8 cellular contexts compared by ENCODE assay signal in genomic region chr18:36067118-36067957, GRCh38. TPM values are rescaled to one million over a fixed set of nuclear protein-coding genes. Genes with fewer than 3 reads are reported as not detected.
A peak's percentile ranks its signal among the peaks of the same experiment; 100 is the strongest.
DNase-seq lines count a peak whose midpoint lies in the region; ATAC-seq and TF ChIP-seq lines count a peak whose summit lies in the region.

RPRD1A (minus strand) TSS chr18:36067559; CDS start chr18:36067404, 155 bp downstream.

- CTCF ChIA-PET in SK-N-SH (lab: Yijun Ruan, JAX), result interaction anchor here (0.8 to 2.2 kb wide), 5 partner anchors 10 to 51 kb away, joined by 3 to 5 read pairs (median 4); no protein-coding TSS in a partner anchor

- POLR2A ChIA-PET in SK-N-SH (lab: Yijun Ruan, JAX), result interaction anchor here (0.7 to 0.8 kb wide), 3 partner anchors 61 to 66 kb away, joined by 3 read pairs; partner anchors contain the start of gene ELP2

- TF ChIP-seq CTCF in SK-N-SH (IDR thresholded peaks at IDR 0.05) (no peak), suprapubic skin (IDR thresholded peaks at IDR 0.05) (no peak)

- no peak for TF ChIP-seq EP300 in SK-N-SH (IDR thresholded peaks at IDR 0.05; ENCODE audit: borderline replicate concordance in 1 of 2, low read depth in 1 of 2, low read length in 1 of 2)
- no peak for TF ChIP-seq EP300 in suprapubic skin (IDR thresholded peaks at IDR 0.05)

- H3K4me2 ChIP-seq in SK-N-SH, result peak within 1 kb of the TSS; percentile 78

- H2AFZ ChIP-seq in SK-N-SH (ENCODE audit: low read depth), result peak within 1 kb of the TSS; percentile 95

- TF ChIP-seq POLR2A in suprapubic skin (IDR thresholded peaks at IDR 0.05), result peak in 1 of 2 donors; percentile 56

- H3K27ac ChIP-seq in SK-N-SH (ENCODE audit: low read depth in 2 of 2, low read length in 1 of 2) (peak within 1 kb of the TSS; percentile 89 to 90), suprapubic skin (peak within 1 kb of the TSS; percentile 96)

- H3K4me3 ChIP-seq in SK-N-SH (ENCODE audit: low read depth in 2 of 2, low read length in 1 of 2) (peak within 1 kb of the TSS; percentile 80 to 84), suprapubic skin (peak within 1 kb of the TSS; percentile 97)

- peak; percentile 78 for DNase-seq in GM04504 (ENCODE audit: low read depth)
- DNase-seq in NCI-H1048 (lab: John Stamatoyannopoulos, UW), result peak; percentile 84
- peak; percentile 99 for DNase-seq in SK-N-SH
- peak; percentile 98 for DNase-seq in activated naive CD4-positive, alpha-beta T cell treated with anti-CD3 and anti-CD28 coated beads, Interleukin-2, amount 50 U/mL, for 16 hours
- DNase-seq in germinal center (ENCODE audit: low spot score), result peak; percentile 97
- DNase-seq in nucleus accumbens (lab: John Stamatoyannopoulos, UW), result peak; percentile 68 to 99 (median 94)
- peak; percentile 99 for DNase-seq in suprapubic skin (ENCODE audit: low spot score in 2 of 2)

- no peak for TF ChIP-seq RAD21 in SK-N-SH (IDR thresholded peaks at IDR 0.05; ENCODE audit: low read length)

- peak; percentile 93 for ATAC-seq in HG02571 (IDR thresholded peaks at IDR 0.05; ENCODE audit: unreplicated experiment)

- H3K27me3 ChIP-seq in SK-N-SH (ENCODE audit: insufficient read depth) (no peaks in the 10 kb centered on the region), suprapubic skin (peaks cover 3% of the 10 kb centered on the region)

- no peaks in the 10 kb centered on the region for H3K9me3 ChIP-seq in SK-N-SH
- H3K9me3 ChIP-seq in suprapubic skin, result no peaks in the 10 kb centered on the region

- H4K20me1 ChIP-seq in SK-N-SH (ENCODE audit: insufficient read depth), result peaks cover 28% of the 10 kb centered on the region

- H3F3A ChIP-seq in SK-N-SH (replicated peaks; ENCODE audit: insufficient read depth), result peaks cover 7% of the 10 kb centered on the region

- H3K4me1 ChIP-seq in SK-N-SH (ENCODE audit: control insufficient read depth in 1 of 2, insufficient read depth in 2 of 2, low read depth in 1 of 2, low read length in 1 of 2) (peaks cover 0 to 11% of the 10 kb centered on the region in 2 experiments; a peak in 2 of 4 replicates), suprapubic skin (peaks cover 20% of the 10 kb centered on the region)

- no peaks in the 10 kb centered on the region for H3K36me3 ChIP-seq in SK-N-SH (replicated peaks in 1 of 2; ENCODE audit: control insufficient read depth in 1 of 2, insufficient read depth in 2 of 2, low read length in 1 of 2)
- peaks cover 7% of the 10 kb centered on the region for H3K36me3 ChIP-seq in suprapubic skin

- WGBS in SK-N-SH (ENCODE audit: low lambda C conversion rate), result 2% methylated on average over 24 of the region's 64 CpGs
- WGBS in suprapubic skin, result 1% methylated on average over 30 of the region's 64 CpGs

- peak within 1 kb of the TSS; percentile 94 for H3K9ac ChIP-seq in SK-N-SH

- peaks cover 50% of the 10 kb centered on the region for H3K79me2 ChIP-seq in SK-N-SH (ENCODE audit: insufficient read depth)

- H3K9me2 ChIP-seq in SK-N-SH, result no peaks in the 10 kb centered on the region; the same call in 1 of the 2 replicates

TF ChIP-seq in SK-N-SH, 30 proteins besides CTCF, POLR2A, EP300 and RAD21:
- TF ChIP-seq SIN3A (IDR thresholded peaks at IDR 0.05; ENCODE audit: borderline replicate concordance, low read depth, low read length), result peak; percentile 32; the same call in 1 of the 2 replicates
- TF ChIP-seq TAF1 (IDR thresholded peaks at IDR 0.05; ENCODE audit: borderline replicate concordance, low read depth, low read length), result 0 out of 2 replicates have a peak, but pooled peaks have one; percentile 45
- TF ChIP-seq MXI1 (IDR thresholded peaks at IDR 0.05; ENCODE audit: low read depth, low read length), result peak; percentile 80
- no peak for TF ChIP-seq PBX3 (IDR thresholded peaks at IDR 0.05)
- peak; percentile 83 for TF ChIP-seq CHD2 (IDR thresholded peaks at IDR 0.05; ENCODE audit: low read length, partially characterized antibody)
- TF ChIP-seq GABPA (IDR thresholded peaks at IDR 0.05; ENCODE audit: low read depth), result peak; percentile 77
- no peak for TF ChIP-seq TEAD4 (IDR thresholded peaks at IDR 0.05; ENCODE audit: borderline replicate concordance, insufficient read depth)
- peak; percentile 83 for TF ChIP-seq MAX (IDR thresholded peaks at IDR 0.05; ENCODE audit: low read depth)
- no peak for TF ChIP-seq GATA2 (CRISPR knock-in tag; IDR thresholded peaks at IDR 0.05)
- peak; percentile 94 for TF ChIP-seq YY1 (IDR thresholded peaks at IDR 0.05; ENCODE audit: low read depth)
- TF ChIP-seq POLR2AphosphoS5 (IDR thresholded peaks at IDR 0.05; ENCODE audit: low read depth, low read length), result peak; percentile 70
- TF ChIP-seq TCF12 (IDR thresholded peaks at IDR 0.05), result no peak
- peak; percentile 80; the same call in 1 of the 2 replicates for TF ChIP-seq ZBTB33 (IDR thresholded peaks at IDR 0.05; ENCODE audit: borderline replicate concordance, low read depth)

RNA-seq across cellular contexts. Expression of gene RPRD1A, which starts in this region (rescaled TPM):
- polyA plus RNA-seq in SK-N-SH (2012; rRNA removed), result 28.9 and 44.4 TPM in 2 replicates
- polyA plus RNA-seq in SK-N-SH (2012; cell fraction: cytosol; rRNA removed), result 30.1 and 30.8 TPM in 2 replicates
- 92.7 and 155 TPM in 2 replicates for polyA plus RNA-seq in SK-N-SH (2012; cell fraction: nucleus; rRNA removed)
- 10 to 100 TPM; 34.9 to 74.5 (median 47.3) TPM for total RNA-seq in suprapubic skin

Comparison
In these comparisons a context has a peak if more than half of its experiments do, and no peak if none do; other contexts are left out.
1. Peak in every context shown above with its lines: DNase-seq, ATAC-seq, H3K4me3 ChIP-seq and H3K27ac ChIP-seq.